Comparison of ENCODE assay signal across 7 cellular contexts in genomic region chr7:88789480-88790064, GRCh38. TPM values are rescaled to one million over a fixed set of nuclear protein-coding genes. Genes with fewer than 3 reads are reported as not detected.
DNase-seq lines count a peak whose midpoint lies in the region; ATAC-seq and TF ChIP-seq lines count a peak whose summit lies in the region.

No MANE protein-coding gene starts in this region.

- no peak overlapping the region for H3K4me2 ChIP-seq in mesenchymal stem cell (ENCODE audit: low read length, poor library complexity, severe bottlenecking)

- POLR2A ChIA-PET in GM10248 (lab: Yijun Ruan, JAX) = no interaction called here

- H3K23ac ChIP-seq in mesenchymal stem cell (ENCODE audit: low read length in 2 of 2) = no peak overlapping the region

- H3K18ac ChIP-seq in mesenchymal stem cell (ENCODE audit: low read depth in 1 of 2, low read length in 2 of 2) = no peak overlapping the region

- H4K8ac ChIP-seq in mesenchymal stem cell (ENCODE audit: low read length) = no peak overlapping the region

- H3K9me3 ChIP-seq in mesenchymal stem cell (ENCODE audit: control insufficient read depth, low read length) (no peaks in the 10 kb centered on the region), MG63 (no peaks in the 10 kb centered on the region)

- H3K14ac ChIP-seq in mesenchymal stem cell (ENCODE audit: low read length in 2 of 2) = no peak overlapping the region

- H3K4ac ChIP-seq in mesenchymal stem cell (ENCODE audit: low read depth in 1 of 2, low read length in 2 of 2) = no peak overlapping the region

- DNase-seq in GM10248 (ENCODE audit: extremely low spot score) (no peak), HPDE6-E6E7 (ENCODE audit: extremely low spot score) (peak; percentile 2), amniotic stem cell (lab: John Stamatoyannopoulos, UW) (peak; percentile 23), mesenchymal stem cell (peak; percentile 1), GM19240 (ENCODE audit: insufficient read length, low spot score) (no peak), MG63 (no peak)

- no peak overlapping the region for H2BK12ac ChIP-seq in mesenchymal stem cell (ENCODE audit: low read length in 2 of 2)

- H3K27me3 ChIP-seq in mesenchymal stem cell (ENCODE audit: control insufficient read depth in 1 of 2, insufficient read depth in 1 of 2, low read length in 2 of 2) = no peaks in the 10 kb centered on the region
- no peaks in the 10 kb centered on the region for H3K27me3 ChIP-seq in MG63

- H3K4me3 ChIP-seq in mesenchymal stem cell (ENCODE audit: insufficient read depth in 1 of 2, low read depth in 1 of 2, low read length in 2 of 2) (no peak overlapping the region), MG63 (no peak overlapping the region)

- TF ChIP-seq CTCF in GM10248 (IDR thresholded peaks at IDR 0.05; ENCODE audit: control extremely low read depth, extremely low read depth, low read depth, missing control alignments) = peak; percentile 38

- H3K9ac ChIP-seq in mesenchymal stem cell (ENCODE audit: low read length) = no peak overlapping the region

- H3K79me1 ChIP-seq in mesenchymal stem cell (replicated peaks; ENCODE audit: low read length, poor library complexity, severe bottlenecking) = no peaks in the 10 kb centered on the region

- no peak overlapping the region for H2AK5ac ChIP-seq in mesenchymal stem cell (ENCODE audit: low read length, severe bottlenecking)

- no peaks in the 10 kb centered on the region for H3K4me1 ChIP-seq in mesenchymal stem cell (ENCODE audit: control insufficient read depth, insufficient read depth, low read depth, low read length)

- H2AFZ ChIP-seq in mesenchymal stem cell (ENCODE audit: low read depth, low read length) = no peak overlapping the region

- H3K27ac ChIP-seq in mesenchymal stem cell (ENCODE audit: low read length, poor library complexity, severe bottlenecking) = no peak overlapping the region

- WGBS in mesenchymal stem cell = 94% methylated on average over 1 of the region's 2 CpGs

- no peak overlapping the region for H4K91ac ChIP-seq in mesenchymal stem cell (ENCODE audit: low read length)

- CTCF ChIA-PET in GM10248 (lab: Yijun Ruan, JAX) = interaction anchor here (0.8 to 2.8 kb wide), 4 partner anchors 12 to 833 kb away, joined by 3 to 11 read pairs (median 4); no protein-coding TSS in a partner anchor

- no peak overlapping the region for H2BK15ac ChIP-seq in mesenchymal stem cell (ENCODE audit: low read depth, poor library complexity, severe bottlenecking)

- no peak for ATAC-seq in GM21390 (IDR thresholded peaks at IDR 0.05; ENCODE audit: unreplicated experiment)

- no peaks in the 10 kb centered on the region for H3K36me3 ChIP-seq in mesenchymal stem cell (ENCODE audit: control insufficient read depth in 1 of 2, insufficient read depth in 2 of 2, low read depth in 1 of 2, low read length in 2 of 2)
- H3K36me3 ChIP-seq in MG63 = no peaks in the 10 kb centered on the region

- no peak overlapping the region for H2BK5ac ChIP-seq in mesenchymal stem cell (ENCODE audit: low read depth, low read length, poor library complexity, severe bottlenecking)

- no peak overlapping the region for H2BK120ac ChIP-seq in mesenchymal stem cell (ENCODE audit: low read depth, low read length)

RNA-seq across cellular contexts. Expression of gene TEX47, which starts 6.0 kb away (rescaled TPM):
- polyA plus RNA-seq in mesenchymal stem cell (2013, experiment 1 of 2) = not detected
- polyA plus RNA-seq in mesenchymal stem cell (2013, experiment 2 of 2) = not detected
- not detected in 2 replicates for total RNA-seq in MG63 (2014; rRNA removed; shearing (Covaris generic); ENCODE audit: low replicate concordance)

RNA-seq across cellular contexts. Expression of gene ZNF804B, which starts 30.1 kb away (rescaled TPM):
- not detected for polyA plus RNA-seq in mesenchymal stem cell (2013, experiment 1 of 2)
- polyA plus RNA-seq in mesenchymal stem cell (2013, experiment 2 of 2) = not detected
- total RNA-seq in MG63 (2014; rRNA removed; shearing (Covaris generic); ENCODE audit: low replicate concordance) = not detected in 2 replicates

Comparison
In these comparisons a context has a peak if more than half of its experiments do, and no peak if none do; other contexts are left out.
1. DNase-seq: peak in HPDE6-E6E7 (single experiment), amniotic stem cell (single experiment) and mesenchymal stem cell (single experiment); none in GM10248 (single experiment), GM19240 (single experiment) and MG63 (single experiment).